ENCODE assay signal across 16 cellular contexts in genomic region chr15:60729850-60730458, GRCh38.
DNase-seq lines count a peak whose midpoint lies in the region; ATAC-seq and FAIRE-seq lines count a peak whose summit lies in the region.
"Had no signal": no experiment of that assay in that cellular context is flagged by ENCODE, and none has a peak within 500 bp of the region (broad histone marks: within the 10 kb centered on the region; RNA-seq: fewer than 3 reads in every experiment).

No MANE protein-coding gene starts in this region.

- peak; percentile 25 for DNase-seq in activated CD8-positive, alpha-beta memory T cell treated with anti-CD3 and anti-CD28 coated beads, Interleukin-2, amount 50 U/mL, for 4 hours
- no peak for DNase-seq in activated CD8-positive, alpha-beta memory T cell treated with anti-CD3 and anti-CD28 coated beads for 24 hours
- DNase-seq in activated T-cell treated with anti-CD3 and anti-CD28 coated beads, Interleukin-2, amount 50 U/mL, for 72 hours, result peak; percentile 52
- DNase-seq in stimulated activated CD4-positive, alpha-beta T cell treated with anti-CD3 and anti-CD28 coated beads, Interleukin-15, amount 100 ng/mL, for 48 hours (ENCODE audit: low read depth in 2 of 2), result peak; percentile 38 to 45
- DNase-seq in HTR-8/SVneo (ENCODE audit: insufficient read length, low spot score), result no peak
- DNase-seq: body of pancreas; mucosa of descending colon; NCI-H1048; NK-92 treated with Interleukin-12 subunit alpha and Interleukin-12 subunit beta, amount 100 ng/mL, for 24 hours; uterus had no signal

- H3K9me3 Mint-ChIP-seq in activated T-cell treated with anti-CD3 and anti-CD28 coated beads, Interleukin-2, amount 50 U/mL, for 72 hours, result peaks cover 11 to 15% of the 10 kb centered on the region in 2 donors
- H3K9me3 Mint-ChIP-seq in stimulated activated naive CD8-positive, alpha-beta T cell treated with anti-CD3 and anti-CD28 coated beads, Interleukin-15, Interleukin-2, amounts not matched to agents 100 ng/mL and 50 ng/mL, for 24 hours, result peaks cover 15% of the 10 kb centered on the region

- H3K27ac Mint-ChIP-seq in activated T-cell treated with anti-CD3 and anti-CD28 coated beads, Interleukin-2, amount 50 U/mL, for 72 hours, result peak overlapping the region; percentile 51
- H3K27ac Mint-ChIP-seq in stimulated activated naive CD8-positive, alpha-beta T cell treated with anti-CD3 and anti-CD28 coated beads, Interleukin-15, Interleukin-2, amounts not matched to agents 100 ng/mL and 50 ng/mL, for 24 hours, result peak overlapping the region; percentile 79
- H3K27ac Mint-ChIP-seq: IgD-negative memory B cell had no signal

- FAIRE-seq in HTR-8/SVneo (lab: Jason Lieb, UNC), result no peak
- FAIRE-seq: D721Med had no signal

- H3K4me1 Mint-ChIP-seq in activated T-cell treated with anti-CD3 and anti-CD28 coated beads, Interleukin-2, amount 50 U/mL, for 72 hours (ENCODE audit: low read depth), result peaks cover 44% of the 10 kb centered on the region
- H3K4me1 Mint-ChIP-seq in stimulated activated naive CD8-positive, alpha-beta T cell treated with anti-CD3 and anti-CD28 coated beads, Interleukin-15, Interleukin-2, amounts not matched to agents 100 ng/mL and 50 ng/mL, for 24 hours (ENCODE audit: low read depth), result peaks cover 40% of the 10 kb centered on the region
- H3K4me1 Mint-ChIP-seq: IgD-negative memory B cell had no signal

- peaks cover 9 to 21% of the 10 kb centered on the region in 2 donors for H3K36me3 Mint-ChIP-seq in activated T-cell treated with anti-CD3 and anti-CD28 coated beads, Interleukin-2, amount 50 U/mL, for 72 hours (ENCODE audit: insufficient read depth in 2 of 2)
- peaks cover 14% of the 10 kb centered on the region for H3K36me3 Mint-ChIP-seq in stimulated activated naive CD8-positive, alpha-beta T cell treated with anti-CD3 and anti-CD28 coated beads, Interleukin-15, Interleukin-2, amounts not matched to agents 100 ng/mL and 50 ng/mL, for 24 hours (ENCODE audit: low read depth)

- H3K27me3 Mint-ChIP-seq in activated T-cell treated with anti-CD3 and anti-CD28 coated beads, Interleukin-2, amount 50 U/mL, for 72 hours (ENCODE audit: low read depth), result no peaks in the 10 kb centered on the region
- H3K27me3 Mint-ChIP-seq in stimulated activated naive CD8-positive, alpha-beta T cell treated with anti-CD3 and anti-CD28 coated beads, Interleukin-15, Interleukin-2, amounts not matched to agents 100 ng/mL and 50 ng/mL, for 24 hours, result no peaks in the 10 kb centered on the region

- ATAC-seq in activated T-cell treated with anti-CD3 and anti-CD28 coated beads, Interleukin-2, amount 50 U/mL, for 72 hours (replicated peaks in 1 of 2), result peak; percentile 92
- ATAC-seq in GM19467 (IDR thresholded peaks at IDR 0.05; ENCODE audit: unreplicated experiment) (no peak), HG03175 (IDR thresholded peaks at IDR 0.05; ENCODE audit: unreplicated experiment) (no peak)
- ATAC-seq: body of pancreas, mucosa of descending colon, Right ventricle myocardium inferior had no signal

- H3K4me3 Mint-ChIP-seq in activated T-cell treated with anti-CD3 and anti-CD28 coated beads, Interleukin-2, amount 50 U/mL, for 72 hours, result peak overlapping the region; percentile 52 to 78
- peak overlapping the region; percentile 63 for H3K4me3 Mint-ChIP-seq in stimulated activated naive CD8-positive, alpha-beta T cell treated with anti-CD3 and anti-CD28 coated beads, Interleukin-15, Interleukin-2, amounts not matched to agents 100 ng/mL and 50 ng/mL, for 24 hours
- H3K4me3 Mint-ChIP-seq: IgD-negative memory B cell had no signal

Comparison
In these comparisons a context has a peak if more than half of its experiments do, and no peak if none do; other contexts are left out.
1. DNase-seq: peak in activated CD8-positive, alpha-beta memory T cell treated with anti-CD3 and anti-CD28 coated beads, Interleukin-2, amount 50 U/mL, for 4 hours (single experiment), activated T-cell treated with anti-CD3 and anti-CD28 coated beads, Interleukin-2, amount 50 U/mL, for 72 hours (2 of 2) and stimulated activated CD4-positive, alpha-beta T cell treated with anti-CD3 and anti-CD28 coated beads, Interleukin-15, amount 100 ng/mL, for 48 hours (2 of 2); none in activated CD8-positive, alpha-beta memory T cell treated with anti-CD3 and anti-CD28 coated beads for 24 hours (single experiment) and HTR-8/SVneo (single experiment).
2. ATAC-seq: peak in activated T-cell treated with anti-CD3 and anti-CD28 coated beads, Interleukin-2, amount 50 U/mL, for 72 hours (2 of 2); none in GM19467 (single experiment) and HG03175 (single experiment).